ENCODE assay signal across 10 cellular contexts in the genomic region with DNA sequence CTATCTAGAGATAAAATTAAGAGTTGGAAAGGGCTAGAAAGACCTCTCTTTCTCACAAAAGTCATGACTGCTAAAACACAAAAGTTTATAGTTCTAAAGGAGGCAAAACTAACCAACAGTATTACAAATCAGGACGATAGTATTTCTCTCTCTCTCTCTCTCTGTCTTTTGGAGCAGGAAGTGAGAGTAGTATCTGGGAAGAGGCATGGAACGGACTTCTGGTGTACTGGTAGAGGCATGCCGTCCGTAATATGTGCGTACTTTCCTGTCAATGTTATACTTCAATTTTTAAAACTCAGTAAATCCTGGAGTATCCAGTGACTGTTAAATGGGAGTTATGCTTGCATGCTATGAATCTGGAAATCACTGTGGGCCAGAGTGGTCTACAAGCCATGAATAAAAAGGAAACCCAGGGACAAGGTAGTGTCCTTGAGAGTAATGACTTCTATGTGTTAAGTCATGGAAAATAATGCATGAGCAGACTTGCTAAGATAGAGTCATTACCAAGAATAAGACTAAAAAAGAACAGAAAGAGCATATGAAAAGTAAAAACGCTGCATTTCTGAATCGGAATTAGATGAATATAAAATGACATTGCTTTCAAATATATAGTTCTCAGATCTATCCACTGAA. TPM values are rescaled to one million over a fixed set of nuclear protein-coding genes. Genes with fewer than 3 reads are reported as not detected.
DNase-seq lines count a peak whose midpoint lies in the region; ATAC-seq and TF ChIP-seq lines count a peak whose summit lies in the region.
"Had no signal": no experiment of that assay in that cellular context is flagged by ENCODE, and none has a peak within 500 bp of the region (broad histone marks: within the 10 kb centered on the region; RNA-seq: fewer than 3 reads in every experiment).

No MANE protein-coding gene starts in this region.

- no peaks in the 10 kb centered on the region for H3K27me3 Mint-ChIP-seq in activated CD4-positive, alpha-beta T cell treated with anti-CD3 and anti-CD28 coated beads for 36 hours
- H3K27me3 Mint-ChIP-seq in activated T-helper 17 cell treated with anti-CD3 and anti-CD28 coated beads, Interleukin-2, amount 50 U/mL, for 72 hours: no peaks in the 10 kb centered on the region

- intact Hi-C loops in activated CD4-positive, alpha-beta T cell treated with anti-CD3 and anti-CD28 coated beads for 36 hours (cut with DNase I, micrococcal nuclease): no loop called here

- ATAC-seq in activated CD4-positive, alpha-beta T cell treated with anti-CD3 and anti-CD28 coated beads for 36 hours: peak; percentile 51
- peak; percentile 72 for ATAC-seq in activated T-helper 17 cell treated with anti-CD3 and anti-CD28 coated beads, Interleukin-2, amount 50 U/mL, for 72 hours (replicated peaks)
- ATAC-seq in left lobe of liver (peak; percentile 41), GM18861 (IDR thresholded peaks at IDR 0.05; ENCODE audit: unreplicated experiment) (no peak)
- ATAC-seq in stimulated activated effector memory CD8-positive, alpha-beta T cell treated with anti-CD3 and anti-CD28 coated beads, Interleukin-12 subunit alpha, Interleukin-12 subunit beta, amount 100 ng/mL, for 72 hours: peak; percentile 24

- H3K9me3 Mint-ChIP-seq in activated CD4-positive, alpha-beta T cell treated with anti-CD3 and anti-CD28 coated beads for 36 hours (ENCODE audit: low read depth): no peaks in the 10 kb centered on the region
- H3K9me3 Mint-ChIP-seq in activated T-helper 17 cell treated with anti-CD3 and anti-CD28 coated beads, Interleukin-2, amount 50 U/mL, for 72 hours: no peaks in the 10 kb centered on the region
- no peaks in the 10 kb centered on the region for H3K9me3 Mint-ChIP-seq in stimulated activated effector memory CD8-positive, alpha-beta T cell treated with anti-CD3 and anti-CD28 coated beads, Interleukin-12 subunit alpha, Interleukin-12 subunit beta, amount 100 ng/mL, for 72 hours

- no peak overlapping the region for H3K4me3 Mint-ChIP-seq in activated CD4-positive, alpha-beta T cell treated with anti-CD3 and anti-CD28 coated beads for 36 hours
- H3K4me3 Mint-ChIP-seq in activated T-helper 17 cell treated with anti-CD3 and anti-CD28 coated beads, Interleukin-2, amount 50 U/mL, for 72 hours: peak overlapping the region; percentile 71
- H3K4me3 Mint-ChIP-seq in stimulated activated effector memory CD8-positive, alpha-beta T cell treated with anti-CD3 and anti-CD28 coated beads, Interleukin-12 subunit alpha, Interleukin-12 subunit beta, amount 100 ng/mL, for 72 hours: peak overlapping the region; percentile 19

- peaks cover 73% of the 10 kb centered on the region for H3K4me1 Mint-ChIP-seq in activated CD4-positive, alpha-beta T cell treated with anti-CD3 and anti-CD28 coated beads for 36 hours
- H3K4me1 Mint-ChIP-seq in activated T-helper 17 cell treated with anti-CD3 and anti-CD28 coated beads, Interleukin-2, amount 50 U/mL, for 72 hours: peaks cover 57% of the 10 kb centered on the region
- peaks cover 69% of the 10 kb centered on the region for H3K4me1 Mint-ChIP-seq in stimulated activated effector memory CD8-positive, alpha-beta T cell treated with anti-CD3 and anti-CD28 coated beads, Interleukin-12 subunit alpha, Interleukin-12 subunit beta, amount 100 ng/mL, for 72 hours

- POLR2A ChIA-PET in activated CD4-positive, alpha-beta T cell treated with anti-CD3 and anti-CD28 coated beads for 36 hours (lab: Charles Lee): no interaction called here

- H3K27ac Mint-ChIP-seq in activated CD4-positive, alpha-beta T cell treated with anti-CD3 and anti-CD28 coated beads for 36 hours: peak overlapping the region; percentile 37
- H3K27ac Mint-ChIP-seq in activated T-helper 17 cell treated with anti-CD3 and anti-CD28 coated beads, Interleukin-2, amount 50 U/mL, for 72 hours: peak overlapping the region; percentile 80
- H3K27ac Mint-ChIP-seq in stimulated activated effector memory CD8-positive, alpha-beta T cell treated with anti-CD3 and anti-CD28 coated beads, Interleukin-12 subunit alpha, Interleukin-12 subunit beta, amount 100 ng/mL, for 72 hours: peak overlapping the region; percentile 41

- CTCF ChIA-PET in activated CD4-positive, alpha-beta T cell treated with anti-CD3 and anti-CD28 coated beads for 36 hours (lab: Charles Lee): no interaction called here

- no peak for TF ChIP-seq CTCF in GM10266 (IDR thresholded peaks at IDR 0.05; ENCODE audit: control insufficient read depth, insufficient read depth, low read depth, missing control alignments)

- no peak for DNase-seq in activated CD4-positive, alpha-beta T cell treated with anti-CD3 and anti-CD28 coated beads for 36 hours
- DNase-seq in activated CD4-positive, alpha-beta T cell treated with anti-CD3 and anti-CD28 coated beads for 48 hours: no peak
- DNase-seq in left lobe of liver (ENCODE audit: low spot score): no peak
- no peak for DNase-seq in stimulated activated effector memory CD8-positive, alpha-beta T cell treated with anti-CD3 and anti-CD28 coated beads, Interleukin-12 subunit alpha, Interleukin-12 subunit beta, amount 100 ng/mL, for 72 hours (ENCODE audit: low spot score in 2 of 2)
- no peak for DNase-seq in GM10266 (ENCODE audit: extremely low spot score)
- DNase-seq in GOT3 (lab: John Stamatoyannopoulos, UW): no peak
- DNase-seq: activated effector memory CD4-positive, alpha-beta T cell treated with Interleukin-2 at 50 U/mL for 16 hours; DMS153 had no signal

- peaks cover 5% of the 10 kb centered on the region for H3K36me3 Mint-ChIP-seq in activated CD4-positive, alpha-beta T cell treated with anti-CD3 and anti-CD28 coated beads for 36 hours (ENCODE audit: low read depth)
- peaks cover 6% of the 10 kb centered on the region for H3K36me3 Mint-ChIP-seq in activated T-helper 17 cell treated with anti-CD3 and anti-CD28 coated beads, Interleukin-2, amount 50 U/mL, for 72 hours (ENCODE audit: low read depth)
- no peaks in the 10 kb centered on the region for H3K36me3 Mint-ChIP-seq in stimulated activated effector memory CD8-positive, alpha-beta T cell treated with anti-CD3 and anti-CD28 coated beads, Interleukin-12 subunit alpha, Interleukin-12 subunit beta, amount 100 ng/mL, for 72 hours

RNA-seq across cellular contexts. Expression of a gene that starts 49.8 kb away (rescaled TPM):
- 10 to 100 TPM; 39.8 to 40.7 TPM for total RNA-seq in activated CD4-positive, alpha-beta T cell treated with anti-CD3 and anti-CD28 coated beads for 36 hours
- total RNA-seq in activated T-helper 17 cell treated with anti-CD3 and anti-CD28 coated beads, Interleukin-2, amount 50 U/mL, for 72 hours: 10 to 100 TPM; 31.7 to 48.3 TPM
- 31.0 TPM for total RNA-seq in left lobe of liver

RNA-seq across cellular contexts. Expression of a gene that starts 52.9 kb away (rescaled TPM):
- total RNA-seq in activated CD4-positive, alpha-beta T cell treated with anti-CD3 and anti-CD28 coated beads for 36 hours: 10 to 100 TPM; 51.0 to 52.9 TPM
- total RNA-seq in activated T-helper 17 cell treated with anti-CD3 and anti-CD28 coated beads, Interleukin-2, amount 50 U/mL, for 72 hours: 10 to 100 TPM; 40.6 to 65.4 TPM
- total RNA-seq in left lobe of liver: 37.8 TPM
